ENCODE assay signal across 8 cellular contexts in the genomic region with DNA sequence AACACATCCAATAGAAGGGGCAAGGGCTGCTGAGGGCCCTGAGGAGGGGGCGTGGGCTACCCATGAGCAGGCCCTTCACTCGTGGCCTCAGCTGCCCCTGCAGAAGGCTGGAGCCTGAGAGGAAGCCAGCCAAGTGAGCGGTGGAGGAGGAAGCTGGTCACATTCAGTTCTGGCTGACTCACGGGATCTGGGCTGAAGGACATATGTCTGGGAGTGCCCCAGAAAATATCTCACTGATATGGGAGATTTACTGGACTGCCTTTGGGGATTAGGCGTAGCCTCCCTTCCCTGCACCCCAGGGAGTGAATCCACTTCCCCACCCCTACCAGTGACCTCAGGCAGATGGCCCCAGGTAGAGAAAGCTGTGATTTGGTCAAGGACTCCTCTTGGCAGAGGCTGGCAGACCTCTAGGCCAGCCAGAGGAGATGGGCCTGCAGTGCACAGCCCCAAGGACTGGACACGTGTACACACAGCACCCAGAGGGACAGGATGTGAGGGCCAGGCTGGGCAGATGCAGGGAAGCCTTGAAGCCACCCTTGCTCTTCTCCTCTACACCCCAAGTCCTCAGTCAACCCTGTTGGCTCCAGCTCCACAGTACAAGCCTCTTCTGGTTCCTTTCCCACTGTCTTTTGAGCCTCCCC. TPM values are rescaled to one million over a fixed set of nuclear protein-coding genes. Genes with fewer than 3 reads are reported as not detected.
DNase-seq lines count a peak whose midpoint lies in the region; FAIRE-seq and TF ChIP-seq lines count a peak whose summit lies in the region.

No MANE protein-coding gene starts in this region.

- POLR2A ChIA-PET in A673 (lab: Charles Lee; ENCODE audit: low non-redundant PET), result no interaction called here

- DNase-seq in MM.1S (no peak), amniotic stem cell (lab: John Stamatoyannopoulos, UW) (peak; percentile 27), kidney (peak; percentile 84), suprapubic skin (ENCODE audit: low spot score in 2 of 2) (peak in 1 of 2 donors; percentile 78), A673 (ENCODE audit: low spot score) (no peak), SIG-M5 (lab: John Stamatoyannopoulos, UW) (no peak), HTR-8/SVneo (ENCODE audit: insufficient read length, low spot score) (no peak)
- no peak for DNase-seq in activated T-cell treated with anti-CD3 and anti-CD28 coated beads, Interleukin-2, amount 50 U/mL, for 1 hour

- no peak overlapping the region for H2AFZ ChIP-seq in MM.1S (ENCODE audit: low read length)

- TF ChIP-seq CTCF in MM.1S (IDR thresholded peaks at IDR 0.05; ENCODE audit: low read length), result no peak
- TF ChIP-seq CTCF in kidney (IDR thresholded peaks at IDR 0.05; ENCODE audit: borderline replicate concordance, extremely low read depth, insufficient read depth), result no peak
- TF ChIP-seq CTCF in suprapubic skin (IDR thresholded peaks at IDR 0.05), result no peak
- TF ChIP-seq CTCF in A673 (conservative IDR thresholded peaks at IDR 0.05; ENCODE audit: low read depth, low read length), result no peak

- peaks cover 44% of the 10 kb centered on the region for H3K4me1 ChIP-seq in MM.1S (ENCODE audit: low read length)
- peaks cover 0 to 29% of the 10 kb centered on the region in 2 donors for H3K4me1 ChIP-seq in kidney (ENCODE audit: control insufficient read depth in 1 of 2, insufficient read depth in 1 of 2, low read depth in 1 of 2, low read length in 2 of 2)
- peaks cover 59% of the 10 kb centered on the region for H3K4me1 ChIP-seq in suprapubic skin
- peaks cover 23% of the 10 kb centered on the region for H3K4me1 ChIP-seq in A673 (ENCODE audit: insufficient read depth, low read length, poor library complexity, severe bottlenecking)

- CTCF ChIA-PET in A673 (lab: Charles Lee), result no interaction called here

- no TSS peak for BruUV-seq in A673 (replicated peaks; lab: Mats Ljungman, UMichigan)

- H3F3A ChIP-seq in MM.1S (ENCODE audit: insufficient read depth, low read length), result peaks cover 40% of the 10 kb centered on the region

- H3K4me3 ChIP-seq in MM.1S (ENCODE audit: low read length) (no peak overlapping the region), kidney (ENCODE audit: low read length in 2 of 2) (no peak overlapping the region), suprapubic skin (no peak overlapping the region), A673 (ENCODE audit: low read depth, low read length, poor library complexity, severe bottlenecking) (no peak overlapping the region)

- H3K4me2 ChIP-seq in MM.1S (ENCODE audit: low read depth, low read length), result no peak overlapping the region

- no peaks in the 10 kb centered on the region for H3K9me3 ChIP-seq in MM.1S (replicated peaks; ENCODE audit: insufficient read depth, low read length)
- peaks cover 0 to 6% of the 10 kb centered on the region in 2 donors for H3K9me3 ChIP-seq in kidney (ENCODE audit: control insufficient read depth in 1 of 2, low read length in 2 of 2)
- peaks cover 3% of the 10 kb centered on the region for H3K9me3 ChIP-seq in suprapubic skin
- peaks cover 3% of the 10 kb centered on the region for H3K9me3 ChIP-seq in A673 (ENCODE audit: low read depth, low read length, poor library complexity, severe bottlenecking)

- TF ChIP-seq POLR2A in suprapubic skin (IDR thresholded peaks at IDR 0.05), result no peak

- H3K9me2 ChIP-seq in MM.1S (replicated peaks; ENCODE audit: insufficient read depth, low read length), result no peaks in the 10 kb centered on the region

- no peak for TF ChIP-seq EP300 in suprapubic skin (IDR thresholded peaks at IDR 0.05)

- intact Hi-C loops in kidney (cut with DNase I) (no loop called here), A673 (cut with micrococcal nuclease; ENCODE audit: unreplicated experiment) (no loop called here)

- H3K27ac ChIP-seq in MM.1S (ENCODE audit: low read length) (peak overlapping the region; percentile 100; the same call in 1 of the 2 replicates), kidney (ENCODE audit: low read depth in 2 of 2, low read length in 2 of 2) (peak overlapping the region; percentile 64 to 67), suprapubic skin (peak overlapping the region; percentile 82), A673 (ENCODE audit: low read depth, low read length, poor library complexity, severe bottlenecking) (no peak overlapping the region)

- no peak for FAIRE-seq in kidney (lab: Jason Lieb, UNC)
- no peak for FAIRE-seq in HTR-8/SVneo (lab: Jason Lieb, UNC)

- 75% methylated on average over 1 of the region's 6 CpGs for WGBS in suprapubic skin

- H3K36me3 ChIP-seq in MM.1S (replicated peaks; ENCODE audit: insufficient read depth, low read length) (no peaks in the 10 kb centered on the region), kidney (ENCODE audit: control insufficient read depth in 1 of 2, insufficient read depth in 2 of 2, low read length in 2 of 2) (no peaks in the 10 kb centered on the region), suprapubic skin (no peaks in the 10 kb centered on the region), A673 (ENCODE audit: insufficient read depth, low read length, poor library complexity, severe bottlenecking) (no peaks in the 10 kb centered on the region)

- H3K9ac ChIP-seq in MM.1S (ENCODE audit: low read length), result no peak overlapping the region
- H3K9ac ChIP-seq in kidney (ENCODE audit: low read length in 2 of 2), result no peak overlapping the region

- no peaks in the 10 kb centered on the region; the same call in 1 of the 2 replicates for H3K79me2 ChIP-seq in MM.1S (ENCODE audit: low read length)

- H3K27me3 ChIP-seq in MM.1S (replicated peaks; ENCODE audit: insufficient read depth, low read length) (no peaks in the 10 kb centered on the region), suprapubic skin (no peaks in the 10 kb centered on the region), A673 (replicated peaks; ENCODE audit: insufficient read depth, low read depth, low read length, poor library complexity) (no peaks in the 10 kb centered on the region)

- no peaks in the 10 kb centered on the region for H4K20me1 ChIP-seq in MM.1S (ENCODE audit: insufficient read depth, low read length)

RNA-seq across cellular contexts. Expression of a gene that starts 14.2 kb away (rescaled TPM):
- total RNA-seq in kidney, result 8.0 TPM
- polyA plus RNA-seq in kidney (ENCODE audit: insufficient read depth, low read depth, low replicate concordance), result 1.9 TPM
- 1 to 10 TPM; 2.1 to 3.6 (median 2.8) TPM for total RNA-seq in suprapubic skin
- 2.3 and 3.5 TPM in 2 replicates for total RNA-seq in A673 (2021)

RNA-seq across cellular contexts. Expression of a gene that starts 55.8 kb away (rescaled TPM):
- total RNA-seq in kidney (48.6 TPM), suprapubic skin (10 to 100 TPM in 1 of 4 donors, 1 to 10 TPM in 3; 6.7 to 13.8 (median 8.0) TPM), A673 (2021) (7.7 and 8.9 TPM in 2 replicates)
- polyA plus RNA-seq in kidney (ENCODE audit: insufficient read depth, low read depth, low replicate concordance), result 12.0 TPM

Comparison
In these comparisons a context has a peak if more than half of its experiments do, and no peak if none do; other contexts are left out.
1. DNase-seq: peak in amniotic stem cell (single experiment) and kidney (single experiment); none in MM.1S (single experiment), A673 (single experiment), activated T-cell treated with anti-CD3 and anti-CD28 coated beads, Interleukin-2, amount 50 U/mL, for 1 hour (single experiment), SIG-M5 (single experiment) and HTR-8/SVneo (single experiment).